ENCODE assay signal across 14 cellular contexts in the genomic region with DNA sequence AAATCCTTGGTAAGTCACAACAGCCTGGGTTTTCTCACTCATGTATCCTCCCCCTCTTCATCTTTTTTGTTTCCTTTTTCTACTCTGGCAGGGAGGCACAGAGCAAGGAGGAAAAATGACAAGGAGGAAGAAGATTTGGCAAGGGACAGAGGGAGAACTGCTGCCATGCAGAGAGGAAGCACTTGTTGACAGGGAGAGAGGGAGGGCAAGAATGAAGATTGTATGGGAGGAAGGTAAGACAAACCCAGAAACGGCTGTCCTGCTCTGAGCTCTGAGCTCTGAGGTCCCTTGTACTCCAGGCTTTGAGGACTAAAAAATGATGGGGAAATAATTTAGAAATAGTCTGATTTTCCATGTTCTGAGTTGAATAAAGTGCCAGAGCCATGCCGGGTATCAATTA.
DNase-seq lines count a peak whose midpoint lies in the region; ATAC-seq and TF ChIP-seq lines count a peak whose summit lies in the region.
"Had no signal": no experiment of that assay in that cellular context is flagged by ENCODE, and none has a peak within 500 bp of the region (broad histone marks: within the 10 kb centered on the region; RNA-seq: fewer than 3 reads in every experiment).

No MANE protein-coding gene starts in this region.

- H3K27ac ChIP-seq in breast epithelium (peak overlapping the region; percentile 37 to 66), right atrium auricular region (no peak overlapping the region)
- H3K27ac ChIP-seq: PC-9 had no signal

- ATAC-seq in GM18858 (IDR thresholded peaks at IDR 0.05; ENCODE audit: unreplicated experiment) (peak; percentile 16), GM21528 (IDR thresholded peaks at IDR 0.05; ENCODE audit: low FRiP score, unreplicated experiment) (peak; percentile 52), HG03196 (IDR thresholded peaks at IDR 0.05; ENCODE audit: unreplicated experiment) (peak; percentile 27)
- ATAC-seq: activated CD8-positive, alpha-beta T cell treated with anti-CD3 and anti-CD28 coated beads for 36 hours; T-helper 17 cell had no signal

- intact Hi-C loops in breast epithelium (cut with DNase I; ENCODE audit: low total_unique reads), result no loop called here

- H3K36me3 ChIP-seq in breast epithelium (no peaks in the 10 kb centered on the region), right atrium auricular region (no peaks in the 10 kb centered on the region)

- H3K27me3 ChIP-seq in breast epithelium, result no peaks in the 10 kb centered on the region
- no peaks in the 10 kb centered on the region for H3K27me3 ChIP-seq in right atrium auricular region

- TF ChIP-seq POLR2A in breast epithelium (IDR thresholded peaks at IDR 0.05), result no peak

- H3K9me3 ChIP-seq in breast epithelium (no peaks in the 10 kb centered on the region), right atrium auricular region (no peaks in the 10 kb centered on the region)

- H3K4me3 ChIP-seq in breast epithelium (no peak overlapping the region), right atrium auricular region (no peak overlapping the region)
- H3K4me3 ChIP-seq: PC-9 had no signal

- DNase-seq in breast epithelium (ENCODE audit: low spot score in 2 of 2) (no peak), LoVo (ENCODE audit: low spot score) (no peak), GM19240 (ENCODE audit: insufficient read length, low spot score) (no peak), SIG-M5 (lab: John Stamatoyannopoulos, UW) (no peak), right atrium auricular region (ENCODE audit: low spot score) (no peak)
- DNase-seq: activated CD8-positive, alpha-beta T cell treated with anti-CD3 and anti-CD28 coated beads for 36 hours; CD4-positive, alpha-beta memory T cell; NCI-H2107; PC-9; stimulated activated CD4-positive, alpha-beta T cell treated with anti-CD3 and anti-CD28 coated beads, Interleukin-4, amount 100 ng/mL, for 1 hour; T-helper 17 cell had no signal

- no peak for TF ChIP-seq CTCF in breast epithelium (IDR thresholded peaks at IDR 0.05)
- TF ChIP-seq CTCF in right atrium auricular region (IDR thresholded peaks at IDR 0.05), result no peak

- H3K4me1 ChIP-seq in breast epithelium, result no peaks in the 10 kb centered on the region
- H3K4me1 ChIP-seq in right atrium auricular region, result no peaks in the 10 kb centered on the region

Comparison
In these comparisons a context has a peak if more than half of its experiments do, and no peak if none do; other contexts are left out.
1. H3K27ac ChIP-seq: peak in breast epithelium (2 of 2); none in right atrium auricular region (0 of 2).
2. Peak in every context shown above with its lines, with median percentiles within 50 percentile points of each other: ATAC-seq.